Comparison of ENCODE assay signal across 8 cellular contexts in the genomic region with DNA sequence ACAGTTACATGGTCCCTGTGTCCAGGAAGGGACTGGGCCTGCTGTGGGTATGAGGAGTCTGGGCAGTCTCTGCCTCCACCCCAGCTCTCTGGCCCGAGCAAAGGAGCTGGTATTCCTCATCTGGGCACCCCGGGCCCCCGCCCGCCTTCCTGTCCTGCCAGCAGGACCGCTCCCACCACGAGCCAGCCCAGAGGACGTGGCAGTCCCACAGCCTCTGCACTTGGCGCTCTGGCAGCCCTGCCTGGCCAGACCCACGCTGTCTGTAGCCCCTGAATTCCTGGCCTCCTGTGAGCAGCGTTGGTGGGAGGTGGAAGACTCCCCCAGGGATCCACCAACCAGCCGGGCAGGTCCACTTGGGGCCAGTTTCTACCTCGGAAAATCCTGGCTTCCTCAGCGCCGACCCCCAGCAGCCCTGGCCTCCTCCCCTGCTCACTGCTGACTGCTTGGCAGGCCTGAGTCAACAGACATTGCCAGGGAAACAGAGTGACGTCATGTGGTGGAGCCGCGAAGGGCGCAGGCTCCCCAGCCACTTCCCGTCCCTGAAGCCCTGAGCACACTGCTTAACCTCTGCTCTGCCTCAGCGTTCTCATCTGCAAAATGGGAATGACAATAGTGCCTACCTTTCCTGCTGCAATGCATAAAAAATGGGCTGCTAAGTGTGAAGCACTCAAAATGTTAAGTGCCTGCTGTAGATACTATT. TPM values are rescaled to one million over a fixed set of nuclear protein-coding genes. Genes with fewer than 3 reads are reported as not detected.
A peak's percentile ranks its signal among the peaks of the same experiment; 100 is the strongest.
DNase-seq lines count a peak whose midpoint lies in the region; ATAC-seq and TF ChIP-seq lines count a peak whose summit lies in the region.

No MANE protein-coding gene starts in this region.

- no peak for TF ChIP-seq CTCF in fibroblast of the aortic adventitia (IDR thresholded peaks at IDR 0.05; ENCODE audit: insufficient read depth, low read length)

- in situ Hi-C loops in GM23248 (cut with MboI): loop anchor here (10.0 kb wide), 1 partner anchor 343 kb away; no protein-coding TSS in a partner anchor

- no peaks in the 10 kb centered on the region for H3K9me3 ChIP-seq in GM23248 (ENCODE audit: low read depth)

- H3K4me1 ChIP-seq in GM23248 (ENCODE audit: insufficient read depth): peaks cover 8% of the 10 kb centered on the region; the same call in 1 of the 2 replicates

- peaks cover 2% of the 10 kb centered on the region for H3K4me1 Mint-ChIP-seq in activated T-helper 2 cell treated with anti-CD3 and anti-CD28 coated beads, Interferon-gamma antibody, Interleukin-2, Interleukin-4, amounts not matched to agents 10 μg/mL and 5 μg/mL and 100 μg/mL, durations not matched to agents 14 hours and 24 hours and 36 hours (ENCODE audit: low read depth)

- peak; percentile 98 for DNase-seq in A172 (ENCODE audit: low spot score)
- DNase-seq in GM23248: peak; percentile 97
- peak; percentile 43 for DNase-seq in activated T-helper 2 cell treated with anti-CD3 and anti-CD28 coated beads, Interferon-gamma antibody, Interleukin-2, Interleukin-4, amounts not matched to agents 10 μg/mL and 5 μg/mL and 100 μg/mL, durations not matched to agents 14 hours and 24 hours and 36 hours (ENCODE audit: low spot score)
- peak; percentile 95 for DNase-seq in fibroblast of the aortic adventitia (ENCODE audit: low read depth)
- DNase-seq in occipital lobe (lab: John Stamatoyannopoulos, UW): peak; percentile 52

- peak overlapping the region; percentile 80 for H3K27ac Mint-ChIP-seq in activated T-helper 2 cell treated with anti-CD3 and anti-CD28 coated beads, Interferon-gamma antibody, Interleukin-2, Interleukin-4, amounts not matched to agents 10 μg/mL and 5 μg/mL and 100 μg/mL, durations not matched to agents 14 hours and 24 hours and 36 hours

- peak overlapping the region; percentile 71 for H2AFZ ChIP-seq in GM23248

- intact Hi-C loops in activated T-helper 2 cell treated with anti-CD3 and anti-CD28 coated beads, Interferon-gamma antibody, Interleukin-2, Interleukin-4, amounts not matched to agents 10 μg/mL and 5 μg/mL and 100 μg/mL, durations not matched to agents 14 hours and 24 hours and 36 hours (cut with micrococcal nuclease): loop anchor here (10.0 kb wide), 1 partner anchor 73 kb away; no protein-coding TSS in a partner anchor

- H3K36me3 ChIP-seq in GM23248 (ENCODE audit: low read depth): no peaks in the 10 kb centered on the region

- peak overlapping the region; percentile 96 for H3K9ac ChIP-seq in GM23248

- WGBS in GM23248 (ENCODE audit: low coverage in 1 of 2, low lambda C conversion rate in 2 of 2, missing lambda C conversion rate in 2 of 2), 2 experiments: 6 to 8% methylated on average over 17 to 19 of the region's 20 CpGs

- no peaks in the 10 kb centered on the region for H3K27me3 ChIP-seq in GM23248 (replicated peaks; ENCODE audit: insufficient read depth)

- H3K4me2 ChIP-seq in GM23248 (ENCODE audit: unreplicated experiment): peak overlapping the region; percentile 78

- H3K4me3 ChIP-seq in GM23248: peak overlapping the region; percentile 72
- H3K4me3 ChIP-seq in fibroblast of the aortic adventitia (ENCODE audit: low read depth, low read length): peak overlapping the region; percentile 39

- ATAC-seq in HG02678 (IDR thresholded peaks at IDR 0.05; ENCODE audit: unreplicated experiment): no peak

- no peaks in the 10 kb centered on the region for H3K9me3 Mint-ChIP-seq in activated T-helper 2 cell treated with anti-CD3 and anti-CD28 coated beads, Interferon-gamma antibody, Interleukin-2, Interleukin-4, amounts not matched to agents 10 μg/mL and 5 μg/mL and 100 μg/mL, durations not matched to agents 14 hours and 24 hours and 36 hours

- H3K36me3 Mint-ChIP-seq in activated T-helper 2 cell treated with anti-CD3 and anti-CD28 coated beads, Interferon-gamma antibody, Interleukin-2, Interleukin-4, amounts not matched to agents 10 μg/mL and 5 μg/mL and 100 μg/mL, durations not matched to agents 14 hours and 24 hours and 36 hours (ENCODE audit: low read depth): no peaks in the 10 kb centered on the region

- H3K27ac ChIP-seq in GM23248: peak overlapping the region; percentile 96
- H3K27ac ChIP-seq in temporal lobe (ENCODE audit: low read depth, low read length): peak overlapping the region; percentile 91

- H3F3A ChIP-seq in GM23248 (ENCODE audit: insufficient read depth): 0 out of 2 replicates have a peak, but pooled peaks cover 12% of the 10 kb centered on the region

- no peaks in the 10 kb centered on the region for H3K9me2 ChIP-seq in GM23248 (ENCODE audit: insufficient read depth)

- no peak overlapping the region for H3K4me3 Mint-ChIP-seq in activated T-helper 2 cell treated with anti-CD3 and anti-CD28 coated beads, Interferon-gamma antibody, Interleukin-2, Interleukin-4, amounts not matched to agents 10 μg/mL and 5 μg/mL and 100 μg/mL, durations not matched to agents 14 hours and 24 hours and 36 hours (ENCODE audit: low read depth)

- H3K27me3 Mint-ChIP-seq in activated T-helper 2 cell treated with anti-CD3 and anti-CD28 coated beads, Interferon-gamma antibody, Interleukin-2, Interleukin-4, amounts not matched to agents 10 μg/mL and 5 μg/mL and 100 μg/mL, durations not matched to agents 14 hours and 24 hours and 36 hours (ENCODE audit: low read depth): peaks cover 6% of the 10 kb centered on the region

- no peaks in the 10 kb centered on the region for H4K20me1 ChIP-seq in GM23248 (ENCODE audit: insufficient read depth)

- H3K79me2 ChIP-seq in GM23248 (ENCODE audit: insufficient read depth): no peaks in the 10 kb centered on the region

TF ChIP-seq in PFSK-1, 5 proteins besides CTCF, POLR2A, EP300 and RAD21:
- no peak for TF ChIP-seq POLR2AphosphoS5 (IDR thresholded peaks at IDR 0.05; ENCODE audit: low read depth, low read length)
- peak; percentile 86 for TF ChIP-seq FOXP2 (optimal IDR thresholded peaks at IDR 0.05; ENCODE audit: borderline replicate concordance, extremely low read depth, extremely low read length, insufficient read depth)

RNA-seq across cellular contexts. Expression of gene LIMK1, which starts 21.6 kb away (rescaled TPM):
- 104 and 113 TPM in 2 replicates for total RNA-seq in A172 (2014; rRNA removed; shearing (Covaris generic))
- 30.0 and 37.3 TPM in 2 replicates for total RNA-seq in GM23248 (2014; rRNA removed; shearing (Covaris generic))
- polyA plus RNA-seq in GM23248 (2016; fragmentation: Nextera tagmentation; extraction: Ambion mirVana): 3.9 TPM in 2 replicates
- polyA plus RNA-seq in PFSK-1 (2012; ENCODE audit: insufficient read length, low read depth): 71.3 TPM
- total RNA-seq in activated T-helper 2 cell treated with anti-CD3 and anti-CD28 coated beads, Interferon-gamma antibody, Interleukin-2, Interleukin-4, amounts not matched to agents 10 μg/mL and 5 μg/mL and 100 μg/mL, durations not matched to agents 14 hours and 24 hours and 36 hours: 29.6 and 34.4 TPM in 2 replicates
- total RNA-seq in fibroblast of the aortic adventitia (ENCODE audit: low replicate concordance): 30.3 and 48.3 TPM in 2 replicates
- 14.5 TPM for total RNA-seq in occipital lobe
- total RNA-seq in temporal lobe: 15.5 TPM

RNA-seq across cellular contexts. Expression of gene ELN, which starts 34.0 kb away (rescaled TPM):
- total RNA-seq in A172 (2014; rRNA removed; shearing (Covaris generic)): 0.41 and 0.50 TPM in 2 replicates
- 698 and 974 TPM in 2 replicates for total RNA-seq in GM23248 (2014; rRNA removed; shearing (Covaris generic))
- polyA plus RNA-seq in GM23248 (2016; fragmentation: Nextera tagmentation; extraction: Ambion mirVana): 539 and 568 TPM in 2 replicates
- 1.3 TPM for polyA plus RNA-seq in PFSK-1 (2012; ENCODE audit: insufficient read length, low read depth)
- total RNA-seq in activated T-helper 2 cell treated with anti-CD3 and anti-CD28 coated beads, Interferon-gamma antibody, Interleukin-2, Interleukin-4, amounts not matched to agents 10 μg/mL and 5 μg/mL and 100 μg/mL, durations not matched to agents 14 hours and 24 hours and 36 hours: not detected in 2 replicates
- total RNA-seq in fibroblast of the aortic adventitia (ENCODE audit: low replicate concordance) (22.3 and 101 TPM in 2 replicates), occipital lobe (10.9 TPM), temporal lobe (11.3 TPM)

Comparison
In these comparisons a context has a peak if more than half of its experiments do, and no peak if none do; other contexts are left out.
1. DNase-seq: peak in every context shown above with its lines; median percentile 98 in A172; 97 in GM23248; 95 in fibroblast of the aortic adventitia; 52 in occipital lobe; 43 in activated T-helper 2 cell treated with anti-CD3 and anti-CD28 coated beads, Interferon-gamma antibody, Interleukin-2, Interleukin-4, amounts not matched to agents 10 μg/mL and 5 μg/mL and 100 μg/mL, durations not matched to agents 14 hours and 24 hours and 36 hours.